8 cellular contexts compared by ENCODE assay signal in the genomic region with DNA sequence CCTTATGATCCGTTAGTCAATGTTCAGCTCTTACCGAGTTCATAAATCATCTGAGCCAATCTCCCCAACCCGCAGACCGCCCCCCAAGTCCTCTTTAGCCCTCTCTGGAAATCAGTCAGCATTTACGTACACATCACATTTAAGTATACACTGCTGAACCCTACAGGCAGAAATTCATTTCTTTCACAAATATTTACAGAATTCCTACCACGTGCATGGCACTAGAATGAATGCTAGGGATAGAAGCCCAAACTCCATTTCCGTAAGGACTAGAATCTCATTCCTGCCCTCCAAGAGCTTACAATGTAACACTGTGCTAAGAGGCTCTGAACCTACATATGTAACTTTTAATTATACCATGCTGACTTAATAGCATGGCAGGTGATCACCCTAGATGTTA. TPM values are rescaled to one million over a fixed set of nuclear protein-coding genes. Genes with fewer than 3 reads are reported as not detected.
DNase-seq lines count a peak whose midpoint lies in the region; ATAC-seq and TF ChIP-seq lines count a peak whose summit lies in the region.

No MANE protein-coding gene starts in this region.

- CTCF ChIA-PET in HEK293 (lab: Yijun Ruan, JAX): interaction anchor here (0.7 to 2.9 kb wide), 5 partner anchors 9 to 390 kb away, joined by 3 to 11 read pairs (median 5); a partner anchor contains a TSS

- H3K4me1 ChIP-seq in ACC112 (ENCODE audit: control insufficient read depth, insufficient read depth, low read length, unreplicated experiment) (peaks cover 39% of the 10 kb centered on the region), HEK293 (ENCODE audit: control insufficient read depth, insufficient read depth, low read length) (peaks cover 22% of the 10 kb centered on the region), mesenchymal stem cell (ENCODE audit: control insufficient read depth, insufficient read depth, low read depth, low read length) (peaks cover 9% of the 10 kb centered on the region)

- peaks cover 53% of the 10 kb centered on the region for H3K79me2 ChIP-seq in ACC112 (ENCODE audit: control insufficient read depth, insufficient read depth, low read length, unreplicated experiment)

- H3K27me3 ChIP-seq in ACC112 (ENCODE audit: insufficient read depth, low read length) (no peaks in the 10 kb centered on the region), mesenchymal stem cell (ENCODE audit: control insufficient read depth in 1 of 2, insufficient read depth in 1 of 2, low read length in 2 of 2) (no peaks in the 10 kb centered on the region)

- H4K8ac ChIP-seq in mesenchymal stem cell (ENCODE audit: low read length): no peak overlapping the region

- H3K9me3 ChIP-seq in HEK293 (ENCODE audit: control insufficient read depth, insufficient read depth, low read depth, low read length): no peaks in the 10 kb centered on the region
- H3K9me3 ChIP-seq in mesenchymal stem cell (ENCODE audit: control insufficient read depth, low read length): no peaks in the 10 kb centered on the region

- POLR2A ChIA-PET in HEK293 (lab: Yijun Ruan, JAX): interaction anchor here (0.9 kb wide), 1 partner anchor 13 kb away, joined by 3 read pairs; no protein-coding TSS in a partner anchor

- peak overlapping the region; percentile 57 for H3K4me2 ChIP-seq in mesenchymal stem cell (ENCODE audit: low read length, poor library complexity, severe bottlenecking)

- H3K18ac ChIP-seq in mesenchymal stem cell (ENCODE audit: low read depth in 1 of 2, low read length in 2 of 2): no peak overlapping the region

- no peak overlapping the region for H2BK5ac ChIP-seq in mesenchymal stem cell (ENCODE audit: low read depth, low read length, poor library complexity, severe bottlenecking)

- H4K91ac ChIP-seq in mesenchymal stem cell (ENCODE audit: low read length): no peak overlapping the region

- in situ Hi-C loops in astrocyte of the cerebellum (cut with HindIII; ENCODE audit: low sequenced_read_pairs): no loop called here

- no peak overlapping the region for H3K4ac ChIP-seq in mesenchymal stem cell (ENCODE audit: low read depth in 1 of 2, low read length in 2 of 2)

- DNase-seq in astrocyte of the cerebellum (ENCODE audit: low read depth) (no peak), mesenchymal stem cell (peak; percentile 58), cerebellar nuclear complex (lab: John Stamatoyannopoulos, UW) (no peak), SIG-M5 treated with dmso at 0.1 percent for 504 hours (lab: John Stamatoyannopoulos, UW; ENCODE audit: unreplicated experiment) (no peak), T1000 (lab: John Stamatoyannopoulos, UW) (no peak)

- 57% methylated on average over 7 of the region's 7 CpGs for WGBS in mesenchymal stem cell

- no peak for ATAC-seq in HG03342 (IDR thresholded peaks at IDR 0.05; ENCODE audit: unreplicated experiment)

- H2AFZ ChIP-seq in ACC112 (ENCODE audit: low read length, unreplicated experiment) (no peak overlapping the region), mesenchymal stem cell (ENCODE audit: low read depth, low read length) (no peak overlapping the region)

- H3K36me3 ChIP-seq in ACC112 (ENCODE audit: insufficient read depth, low read length) (0 out of 2 replicates have a peak, but pooled peaks cover 10% of the 10 kb centered on the region), HEK293 (ENCODE audit: control insufficient read depth in 2 of 2, insufficient read depth in 1 of 2, low read length in 2 of 2) (peaks cover 21 to 23% of the 10 kb centered on the region in 2 experiments), mesenchymal stem cell (ENCODE audit: control insufficient read depth in 1 of 2, insufficient read depth in 2 of 2, low read depth in 1 of 2, low read length in 2 of 2) (peaks cover 10 to 21% of the 10 kb centered on the region in 2 experiments)

- H3K9ac ChIP-seq in mesenchymal stem cell (ENCODE audit: low read length): peak overlapping the region; percentile 98

- TF ChIP-seq CTCF in HEK293 (tag by site-specific recombination; IDR thresholded peaks at IDR 0.05) (no peak), astrocyte of the cerebellum (IDR thresholded peaks at IDR 0.05; ENCODE audit: low read depth, low read length, missing control alignments) (no peak)

- peaks cover 10% of the 10 kb centered on the region for H3K79me1 ChIP-seq in mesenchymal stem cell (replicated peaks; ENCODE audit: low read length, poor library complexity, severe bottlenecking)

- no peak overlapping the region for H2BK15ac ChIP-seq in mesenchymal stem cell (ENCODE audit: low read depth, poor library complexity, severe bottlenecking)

- H3K27ac ChIP-seq in ACC112 (ENCODE audit: low read depth, low read length) (peak overlapping the region; percentile 92), HEK293 (ENCODE audit: extremely low read depth, low read depth, low read length) (no peak overlapping the region), mesenchymal stem cell (ENCODE audit: low read length, poor library complexity, severe bottlenecking) (no peak overlapping the region)

- no peak overlapping the region for H3K23ac ChIP-seq in mesenchymal stem cell (ENCODE audit: low read length in 2 of 2)

- H3K4me3 ChIP-seq in ACC112 (ENCODE audit: low read depth, low read length): peak overlapping the region; percentile 84
- H3K4me3 ChIP-seq in HEK293 (ENCODE audit: low read depth, low read length): peak overlapping the region; percentile 70
- H3K4me3 ChIP-seq in astrocyte of the cerebellum (ENCODE audit: low read depth, low read length): peak overlapping the region; percentile 92
- H3K4me3 ChIP-seq in mesenchymal stem cell (ENCODE audit: insufficient read depth in 1 of 2, low read depth in 1 of 2, low read length in 2 of 2): peak overlapping the region in 1 of 2 experiments; percentile 99

- H2BK12ac ChIP-seq in mesenchymal stem cell (ENCODE audit: low read length in 2 of 2): no peak overlapping the region

- H2BK120ac ChIP-seq in mesenchymal stem cell (ENCODE audit: low read depth, low read length): no peak overlapping the region

- no peak overlapping the region for H3K14ac ChIP-seq in mesenchymal stem cell (ENCODE audit: low read length in 2 of 2)

- H2AK5ac ChIP-seq in mesenchymal stem cell (ENCODE audit: low read length, severe bottlenecking): no peak overlapping the region

TF ChIP-seq in HEK293, 187 proteins besides CTCF, POLR2A, EP300 and RAD21:
- TF ChIP-seq GLI2 (tag by site-specific recombination; IDR thresholded peaks at IDR 0.05; ENCODE audit: borderline replicate concordance, low read depth) (no peak), ZIC2 (tag by site-specific recombination; IDR thresholded peaks at IDR 0.05) (no peak)
- TF ChIP-seq, protein P1, sequence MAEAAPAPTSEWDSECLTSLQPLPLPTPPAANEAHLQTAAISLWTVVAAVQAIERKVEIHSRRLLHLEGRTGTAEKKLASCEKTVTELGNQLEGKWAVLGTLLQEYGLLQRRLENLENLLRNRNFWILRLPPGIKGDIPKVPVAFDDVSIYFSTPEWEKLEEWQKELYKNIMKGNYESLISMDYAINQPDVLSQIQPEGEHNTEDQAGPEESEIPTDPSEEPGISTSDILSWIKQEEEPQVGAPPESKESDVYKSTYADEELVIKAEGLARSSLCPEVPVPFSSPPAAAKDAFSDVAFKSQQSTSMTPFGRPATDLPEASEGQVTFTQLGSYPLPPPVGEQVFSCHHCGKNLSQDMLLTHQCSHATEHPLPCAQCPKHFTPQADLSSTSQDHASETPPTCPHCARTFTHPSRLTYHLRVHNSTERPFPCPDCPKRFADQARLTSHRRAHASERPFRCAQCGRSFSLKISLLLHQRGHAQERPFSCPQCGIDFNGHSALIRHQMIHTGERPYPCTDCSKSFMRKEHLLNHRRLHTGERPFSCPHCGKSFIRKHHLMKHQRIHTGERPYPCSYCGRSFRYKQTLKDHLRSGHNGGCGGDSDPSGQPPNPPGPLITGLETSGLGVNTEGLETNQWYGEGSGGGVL (tag by site-specific recombination; IDR thresholded peaks at IDR 0.05): no peak
TF ChIP-seq in HEK293: peak in this region for 0.

RNA-seq across cellular contexts. Expression of a gene that starts 1.8 kb away (rescaled TPM):
- polyA plus RNA-seq in mesenchymal stem cell (2013, experiment 1 of 2): 18.7 TPM
- polyA plus RNA-seq in mesenchymal stem cell (2013, experiment 2 of 2): 19.7 TPM

RNA-seq across cellular contexts. Expression of a gene that starts 21.8 kb away (rescaled TPM):
- 1.9 TPM for polyA plus RNA-seq in mesenchymal stem cell (2013, experiment 1 of 2)
- polyA plus RNA-seq in mesenchymal stem cell (2013, experiment 2 of 2): 1.8 TPM

RNA-seq across cellular contexts. Expression of a gene that starts 38.3 kb away (rescaled TPM):
- not detected for polyA plus RNA-seq in mesenchymal stem cell (2013, experiment 1 of 2)
- polyA plus RNA-seq in mesenchymal stem cell (2013, experiment 2 of 2): 0.05 TPM
